ENCODE assay signal across 17 cellular contexts in genomic region chr7:101608772-101609713, GRCh38. TPM values are rescaled to one million over a fixed set of nuclear protein-coding genes. Genes with fewer than 3 reads are reported as not detected.
DNase-seq lines count a peak whose midpoint lies in the region; ATAC-seq, FAIRE-seq and TF ChIP-seq lines count a peak whose summit lies in the region.
"Had no signal": no experiment of that assay in that cellular context is flagged by ENCODE, and none has a peak within 500 bp of the region (broad histone marks: within the 10 kb centered on the region; RNA-seq: fewer than 3 reads in every experiment).

No MANE protein-coding gene starts in this region.

- H3K27ac ChIP-seq in A549 (no peak overlapping the region), breast epithelium (no peak overlapping the region), lung (ENCODE audit: low read depth in 1 of 2, low read length in 1 of 2) (no peak overlapping the region)
- H3K27ac ChIP-seq: heart left ventricle, psoas muscle had no signal

- TF ChIP-seq RAD21 in A549 (conservative IDR thresholded peaks at IDR 0.05 in 1 of 2, IDR thresholded peaks at IDR 0.05 in 1 of 2) = no peak

- no peaks in the 10 kb centered on the region for H3K4me1 ChIP-seq in A549
- no peaks in the 10 kb centered on the region for H3K4me1 ChIP-seq in breast epithelium
- H3K4me1 ChIP-seq in lung (ENCODE audit: control insufficient read depth in 2 of 2, insufficient read depth in 2 of 2, low read length in 2 of 2) = no peaks in the 10 kb centered on the region
- H3K4me1 ChIP-seq: heart left ventricle, psoas muscle had no signal

- H3K4me3 ChIP-seq in A549 = no peak overlapping the region
- H3K4me3 ChIP-seq in breast epithelium = no peak overlapping the region
- no peak overlapping the region for H3K4me3 ChIP-seq in lung
- H3K4me3 ChIP-seq: heart left ventricle, psoas muscle had no signal

- no peak for FAIRE-seq in A549 (lab: Jason Lieb, UNC)
- FAIRE-seq: endothelial cell of umbilical vein, TTC549 had no signal

- 69% methylated on average over 7 of the region's 12 CpGs for WGBS in A549 (ENCODE audit: missing lambda C conversion rate)
- 61 to 80% methylated on average over 12 of the region's 12 CpGs for WGBS in lung, 2 donors

- no peak for TF ChIP-seq EP300 in A549 (IDR thresholded peaks at IDR 0.05)

- CTCF ChIA-PET in A549 (lab: Yijun Ruan, JAX) = interaction anchor here (1.8 kb wide), 1 partner anchor 663 kb away, joined by 7 read pairs; no protein-coding TSS in a partner anchor

- H3K36me3 ChIP-seq in breast epithelium (no peaks in the 10 kb centered on the region), lung (ENCODE audit: control insufficient read depth in 2 of 2, insufficient read depth in 2 of 2, low read length in 2 of 2) (no peaks in the 10 kb centered on the region)
- H3K36me3 ChIP-seq: heart left ventricle had no signal

- no peak overlapping the region for H3K4me2 ChIP-seq in A549

- ATAC-seq in A549 (peak; percentile 17 to 38; a peak in 4 of 6 replicates), lung (ENCODE audit: insufficient read depth, low FRiP score) (peak; percentile 41), GM21528 (IDR thresholded peaks at IDR 0.05; ENCODE audit: low FRiP score, unreplicated experiment) (no peak), HG02973 (IDR thresholded peaks at IDR 0.05; ENCODE audit: unreplicated experiment) (no peak)
- ATAC-seq: heart left ventricle, psoas muscle had no signal

- TF ChIP-seq CTCF in A549 (IDR thresholded peaks at IDR 0.05) (no peak), breast epithelium (IDR thresholded peaks at IDR 0.05) (no peak), lung (IDR thresholded peaks at IDR 0.05; ENCODE audit: control extremely low read depth, extremely low read depth) (no peak)

- intact Hi-C loops in breast epithelium (cut with DNase I; ENCODE audit: low total_unique reads) = no loop called here

- peaks cover 0 to 13% of the 10 kb centered on the region in 2 donors for H3K27me3 ChIP-seq in breast epithelium
- no peaks in the 10 kb centered on the region for H3K27me3 ChIP-seq in lung (ENCODE audit: control insufficient read depth, insufficient read depth)

- no peaks in the 10 kb centered on the region for H3K9me3 ChIP-seq in A549
- H3K9me3 ChIP-seq in breast epithelium = no peaks in the 10 kb centered on the region
- H3K9me3 ChIP-seq in lung (ENCODE audit: control insufficient read depth in 2 of 2, insufficient read depth in 1 of 2, low read length in 1 of 2) = no peaks in the 10 kb centered on the region
- H3K9me3 ChIP-seq: heart left ventricle, psoas muscle had no signal

- POLR2A ChIA-PET in A549 (lab: Yijun Ruan, JAX) = no interaction called here

- TF ChIP-seq POLR2A in A549 (IDR thresholded peaks at IDR 0.05; ENCODE audit: low read length) = no peak
- TF ChIP-seq POLR2A in breast epithelium (IDR thresholded peaks at IDR 0.05) = no peak

- no peak for DNase-seq in A549 (ENCODE audit: low read depth in 1 of 2, low spot score in 1 of 2)
- peak; percentile 94 for DNase-seq in HT-29 (ENCODE audit: low spot score)
- DNase-seq in breast epithelium (ENCODE audit: low spot score in 2 of 2) = peak; percentile 73 to 79
- DNase-seq in lung (ENCODE audit: low spot score) = peak; percentile 69
- DNase-seq in NCI-H524 (lab: John Stamatoyannopoulos, UW) = no peak
- no peak for DNase-seq in foreskin melanocyte
- DNase-seq: activated naive CD4-positive, alpha-beta T cell treated with anti-CD3 and anti-CD28 coated beads, Interleukin-2, amount 50 U/mL, for 16 hours; DMS153; NCI-H446; SHP77 treated with DMSO at 0.1 percent for 48 hours; stimulated activated CD4-positive, alpha-beta T cell treated with anti-CD3 and anti-CD28 coated beads, Interleukin-2, amount 100 ng/mL, for 24 hours had no signal

TF ChIP-seq in A549, 52 proteins besides CTCF, POLR2A, EP300 and RAD21:
- TF ChIP-seq ESRRA (IDR thresholded peaks at IDR 0.05; ENCODE audit: borderline replicate concordance, low read length) (no peak), ZSCAN20 (CRISPR knock-in tag; IDR thresholded peaks at IDR 0.05) (no peak), MYC (IDR thresholded peaks at IDR 0.05; ENCODE audit: borderline replicate concordance, low read length) (no peak), BHLHE40 (IDR thresholded peaks at IDR 0.05; ENCODE audit: low read depth, low read length) (no peak), MAX (IDR thresholded peaks at IDR 0.05) (no peak), REST (IDR thresholded peaks at IDR 0.05) (no peak), BCL3 (IDR thresholded peaks at IDR 0.05) (no peak), E2F6 (IDR thresholded peaks at IDR 0.05; ENCODE audit: borderline replicate concordance, low read depth) (no peak), KDM1A (IDR thresholded peaks at IDR 0.05; ENCODE audit: low read depth) (no peak), HOXB13 (CRISPR knock-in tag; IDR thresholded peaks at IDR 0.05; ENCODE audit: low read depth) (no peak), PHF8 (IDR thresholded peaks at IDR 0.05; ENCODE audit: borderline replicate concordance, low read depth) (no peak), SMC3 (IDR thresholded peaks at IDR 0.05) (no peak), HOXB5 (CRISPR knock-in tag; IDR thresholded peaks at IDR 0.05) (no peak), HMGXB4 (CRISPR knock-in tag; IDR thresholded peaks at IDR 0.05; ENCODE audit: borderline replicate concordance) (no peak), TFCP2L1 (CRISPR knock-in tag; IDR thresholded peaks at IDR 0.05) (no peak), RNF2 (IDR thresholded peaks at IDR 0.05; ENCODE audit: borderline replicate concordance, low read depth) (no peak), JUN (IDR thresholded peaks at IDR 0.05) (no peak)

RNA-seq across cellular contexts. Expression of gene MYL10, which starts 20.1 kb away (rescaled TPM):
- polyA plus RNA-seq in A549 (2011; rRNA removed) (not detected in 2 replicates), A549 (2017; fragmentation: RNase III; extraction: RNeasy Plus Mini Kit Qiagen cat#74134 plus additional on column Dnase treatment) (not detected in 3 replicates), lung (not detected)
- polyA plus RNA-seq in A549 (2012; cell fraction: cytosol; rRNA removed) = 0.11 TPM in 1 of 2 replicates, not detected in the other
- polyA plus RNA-seq in A549 (2012; cell fraction: nucleus; rRNA removed) = not detected in 2 replicates
- not detected in 2 replicates for polyA minus RNA-seq in A549 (2011; rRNA and poly(A)+ RNA removed)
- not detected in 2 replicates for total RNA-seq in HT-29 (2014; rRNA removed; shearing (Covaris generic))
- total RNA-seq in breast epithelium (not detected), lung (not detected)
- total RNA-seq: endothelial cell of umbilical vein, heart left ventricle, psoas muscle had no signal
- polyA plus RNA-seq: endothelial cell of umbilical vein, heart left ventricle had no signal

Comparison
In these comparisons a context has a peak if more than half of its experiments do, and no peak if none do; other contexts are left out.
1. ATAC-seq: peak in A549 (2 of 2) and lung (single experiment); none in GM21528 (single experiment) and HG02973 (single experiment).
2. DNase-seq: peak in HT-29 (single experiment), breast epithelium (2 of 2) and lung (single experiment); none in A549 (0 of 2), NCI-H524 (0 of 2) and foreskin melanocyte (single experiment).